13 cellular contexts compared by ENCODE assay signal in genomic region chr6:112802154-112802553, GRCh38.
DNase-seq lines count a peak whose midpoint lies in the region; ATAC-seq, FAIRE-seq and TF ChIP-seq lines count a peak whose summit lies in the region.
"Had no signal": no experiment of that assay in that cellular context is flagged by ENCODE, and none has a peak within 500 bp of the region (broad histone marks: within the 10 kb centered on the region; RNA-seq: fewer than 3 reads in every experiment).

No MANE protein-coding gene starts in this region.

- H3K27me3 ChIP-seq in adipocyte (replicated peaks; ENCODE audit: control insufficient read depth, insufficient read depth, low read length) = no peaks in the 10 kb centered on the region
- H3K27me3 ChIP-seq in smooth muscle cell (ENCODE audit: low read depth) = no peaks in the 10 kb centered on the region

- H3K27ac ChIP-seq in smooth muscle cell (ENCODE audit: low read depth) = peak overlapping the region; percentile 86

- 25% methylated on average over 1 of the region's 1 CpG for WGBS in smooth muscle cell (ENCODE audit: low lambda C conversion rate)

- H3K4me3 ChIP-seq in HFF-Myc (replicated peaks; ENCODE audit: low read depth, low read length) = no peak overlapping the region
- H3K4me3 ChIP-seq in adipocyte (ENCODE audit: low read length) = peak overlapping the region; percentile 43
- H3K4me3 ChIP-seq in fibroblast of villous mesenchyme (ENCODE audit: low read depth, low read length) = no peak overlapping the region
- peak overlapping the region; percentile 12 for H3K4me3 ChIP-seq in smooth muscle cell

- H3K9me3 ChIP-seq in adipocyte (ENCODE audit: control insufficient read depth, low read length) (no peaks in the 10 kb centered on the region), smooth muscle cell (replicated peaks; ENCODE audit: low read depth) (no peaks in the 10 kb centered on the region)

- no peaks in the 10 kb centered on the region for H4K20me1 ChIP-seq in smooth muscle cell (ENCODE audit: low read depth)

- FAIRE-seq in D721Med (lab: Jason Lieb, UNC) = no peak

- H3F3A ChIP-seq in smooth muscle cell (ENCODE audit: low read depth) = no peaks in the 10 kb centered on the region

- H3K4me1 ChIP-seq in adipocyte (ENCODE audit: control insufficient read depth, insufficient read depth, low read length) (peaks cover 23% of the 10 kb centered on the region), smooth muscle cell (ENCODE audit: low read depth) (no peaks in the 10 kb centered on the region)

- H3K36me3 ChIP-seq in adipocyte (ENCODE audit: control insufficient read depth, insufficient read depth, low read length, severe bottlenecking) = no peaks in the 10 kb centered on the region
- H3K36me3 ChIP-seq in smooth muscle cell (ENCODE audit: low read depth) = no peaks in the 10 kb centered on the region

- H3K79me2 ChIP-seq in smooth muscle cell (ENCODE audit: low read depth) = no peaks in the 10 kb centered on the region

- peak overlapping the region; percentile 45 for H3K9ac ChIP-seq in adipocyte (ENCODE audit: low read length)
- H3K9ac ChIP-seq in smooth muscle cell (ENCODE audit: low read depth) = peak overlapping the region; percentile 5

- TF ChIP-seq CTCF in HFF-Myc (IDR thresholded peaks at IDR 0.05; ENCODE audit: low read depth, low read length, missing control alignments) (no peak), fibroblast of villous mesenchyme (IDR thresholded peaks at IDR 0.05; ENCODE audit: insufficient read depth, low read depth, low read length) (no peak), smooth muscle cell (IDR thresholded peaks at IDR 0.05; ENCODE audit: borderline replicate concordance, insufficient read depth, poor library complexity, severe bottlenecking) (no peak), D721Med (IDR thresholded peaks at IDR 0.05; ENCODE audit: insufficient read depth, missing control alignments) (no peak)

- H3K4me2 ChIP-seq in smooth muscle cell = peak overlapping the region; percentile 72

- H2AFZ ChIP-seq in smooth muscle cell (ENCODE audit: low read depth) = peak overlapping the region; percentile 84

- DNase-seq in HFF-Myc (ENCODE audit: extremely low read depth, low read depth) (peak; percentile 88), adipocyte (ENCODE audit: low read depth) (peak; percentile 93), fibroblast of villous mesenchyme (ENCODE audit: low read depth) (peak; percentile 87), smooth muscle cell (lab: John Stamatoyannopoulos, UW; ENCODE audit: unreplicated experiment) (no peak), D721Med (ENCODE audit: insufficient read length, low spot score) (no peak), DMS 273 treated with DMSO at 0.1 percent for 48 hours (lab: John Stamatoyannopoulos, UW) (no peak)
- no peak for DNase-seq in stimulated activated CD4-positive, alpha-beta T cell treated with anti-CD3 and anti-CD28 coated beads, Interleukin-4, amount 100 ng/mL, for 24 hours
- DNase-seq: DND-41; islet precursor cell; NCI-H1417 treated with DMSO at 0.1 percent for 48 hours; stimulated activated CD4-positive, alpha-beta T cell treated with anti-CD3 and anti-CD28 coated beads, Interleukin-2, amount 100 ng/mL, for 24 hours; T-helper 2 cell had no signal

- ATAC-seq in HG03039 (IDR thresholded peaks at IDR 0.05; ENCODE audit: unreplicated experiment) = no peak

Comparison
In these comparisons a context has a peak if more than half of its experiments do, and no peak if none do; other contexts are left out.
1. DNase-seq: peak in HFF-Myc (single experiment), adipocyte (single experiment) and fibroblast of villous mesenchyme (single experiment); none in smooth muscle cell (single experiment), D721Med (single experiment), DMS 273 treated with DMSO at 0.1 percent for 48 hours (single experiment) and stimulated activated CD4-positive, alpha-beta T cell treated with anti-CD3 and anti-CD28 coated beads, Interleukin-4, amount 100 ng/mL, for 24 hours (single experiment).
2. H3K4me3 ChIP-seq: peak in adipocyte (single experiment) and smooth muscle cell (single experiment); none in HFF-Myc (single experiment) and fibroblast of villous mesenchyme (single experiment).